ENCODE assay signal across 8 cellular contexts in the genomic region with DNA sequence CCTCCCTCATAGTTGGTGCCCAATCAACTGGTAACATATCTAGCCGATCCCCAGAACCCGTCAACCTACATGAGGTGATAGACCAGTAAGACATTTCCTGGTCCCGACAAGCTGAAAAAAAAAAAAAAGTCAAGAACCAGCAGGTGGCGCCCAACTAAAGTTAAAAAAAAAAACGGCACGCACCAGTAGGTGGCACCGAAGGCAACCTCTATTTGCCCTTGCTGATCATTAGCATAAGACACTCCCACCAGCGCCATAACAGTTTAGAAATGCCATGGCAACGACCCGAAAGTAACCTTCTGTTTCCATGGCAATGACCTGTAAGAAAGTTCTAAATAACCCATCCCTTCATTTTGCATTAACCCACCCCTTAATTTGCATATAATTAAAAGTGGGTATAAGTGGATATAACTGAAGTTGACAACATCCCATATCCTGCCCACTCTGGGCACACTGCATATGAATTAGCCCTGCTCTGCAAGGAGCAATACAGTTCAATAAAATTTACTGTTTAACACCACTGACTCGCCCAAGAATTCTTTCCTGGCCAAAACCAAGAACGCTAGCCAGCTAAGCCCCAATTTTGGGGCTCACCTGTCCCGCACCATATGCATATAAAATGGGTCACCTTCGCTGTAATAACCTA.
A peak's percentile ranks its signal among the peaks of the same experiment; 100 is the strongest.
DNase-seq lines count a peak whose midpoint lies in the region; ATAC-seq and TF ChIP-seq lines count a peak whose summit lies in the region.

No MANE protein-coding gene starts in this region.

- peak in 1 of 2 experiments; percentile 33 for TF ChIP-seq CTCF in Caco-2 (IDR thresholded peaks at IDR 0.05; ENCODE audit: insufficient read depth in 1 of 2, low read depth in 1 of 2, low read length in 1 of 2, severe bottlenecking in 1 of 2, unreplicated experiment in 1 of 2)
- no peak for TF ChIP-seq CTCF in activated B cell treated with CpG ODN at 0.5 μM for 24 hours (IDR thresholded peaks at IDR 0.05)
- TF ChIP-seq CTCF in osteocyte (IDR thresholded peaks at IDR 0.05), result peak; percentile 66

- peaks cover 9% of the 10 kb centered on the region for H3K9me3 Mint-ChIP-seq in Caco-2 (ENCODE audit: unreplicated experiment)
- H3K9me3 Mint-ChIP-seq in activated B cell treated with CpG ODN at 0.5 μM for 24 hours, result no peaks in the 10 kb centered on the region
- H3K9me3 Mint-ChIP-seq in osteocyte (ENCODE audit: unreplicated experiment), result no peaks in the 10 kb centered on the region

- H3K36me3 Mint-ChIP-seq in Caco-2 (ENCODE audit: insufficient read depth, unreplicated experiment), result no peaks in the 10 kb centered on the region
- no peaks in the 10 kb centered on the region for H3K36me3 Mint-ChIP-seq in activated B cell treated with CpG ODN at 0.5 μM for 24 hours (ENCODE audit: low read depth)
- no peaks in the 10 kb centered on the region for H3K36me3 Mint-ChIP-seq in osteocyte (ENCODE audit: unreplicated experiment)

- H3K4me1 Mint-ChIP-seq in Caco-2 (ENCODE audit: low read depth, unreplicated experiment) (peaks cover 7% of the 10 kb centered on the region), activated B cell treated with CpG ODN at 0.5 μM for 24 hours (peaks cover 5% of the 10 kb centered on the region), osteocyte (ENCODE audit: unreplicated experiment) (peaks cover 2% of the 10 kb centered on the region)

- CTCF ChIA-PET in Caco-2 (lab: Charles Lee), result interaction anchor here (0.7 kb wide), 1 partner anchor 11 kb away, joined by 5 read pairs; no protein-coding TSS in a partner anchor
- CTCF ChIA-PET in activated B cell treated with CpG ODN at 0.5 μM for 24 hours (lab: Charles Lee), result interaction anchor here (1.6 kb wide), 1 partner anchor 360 kb away, joined by 8 read pairs; no protein-coding TSS in a partner anchor

- H3K4me3 ChIP-seq in Caco-2 (ENCODE audit: low read depth, low read length), result no peak overlapping the region

- H3K27ac Mint-ChIP-seq in Caco-2 (ENCODE audit: unreplicated experiment) (no peak overlapping the region), activated B cell treated with CpG ODN at 0.5 μM for 24 hours (no peak overlapping the region), osteocyte (ENCODE audit: unreplicated experiment) (no peak overlapping the region)

- H3K9me3 ChIP-seq in Caco-2, result no peaks in the 10 kb centered on the region

- H3K27me3 ChIP-seq in Caco-2 (replicated peaks; ENCODE audit: control insufficient read depth, insufficient read depth, low read length), result no peaks in the 10 kb centered on the region

- H3K4me1 ChIP-seq in Caco-2, result no peaks in the 10 kb centered on the region

- DNase-seq in Caco-2 (peak; percentile 36 to 38), NCI-H2171 (lab: John Stamatoyannopoulos, UW) (peak; percentile 36), activated B cell treated with CpG ODN at 0.5 μM for 24 hours (no peak), fibroblast of peridontal ligament (ENCODE audit: extremely low read depth) (peak; percentile 67), osteocyte (ENCODE audit: extremely low spot score, unreplicated experiment) (no peak), cerebellar nuclear complex (lab: John Stamatoyannopoulos, UW) (no peak)

- H3K36me3 ChIP-seq in Caco-2 (ENCODE audit: control insufficient read depth, insufficient read depth, low read length), result no peaks in the 10 kb centered on the region

- intact Hi-C loops in Caco-2 (cut with micrococcal nuclease; ENCODE audit: unreplicated experiment), result no loop called here
- intact Hi-C loops in activated B cell treated with CpG ODN at 0.5 μM for 24 hours (cut with micrococcal nuclease), result loop anchor here (10.0 kb wide), 1 partner anchor 256 kb away; a partner anchor contains a TSS

- peak; percentile 94 for ATAC-seq in GM18868 (IDR thresholded peaks at IDR 0.05; ENCODE audit: unreplicated experiment)
- ATAC-seq in HG03039 (IDR thresholded peaks at IDR 0.05; ENCODE audit: unreplicated experiment), result peak; percentile 60
- ATAC-seq in activated B cell treated with CpG ODN at 0.5 μM for 24 hours (ENCODE audit: low read depth), result peak; percentile 50

- BruUV-seq in Caco-2 (replicated peaks; lab: Mats Ljungman, UMichigan), result no TSS peak

- H3K27me3 Mint-ChIP-seq in Caco-2 (ENCODE audit: insufficient read depth, unreplicated experiment) (no peaks in the 10 kb centered on the region), activated B cell treated with CpG ODN at 0.5 μM for 24 hours (no peaks in the 10 kb centered on the region), osteocyte (ENCODE audit: unreplicated experiment) (no peaks in the 10 kb centered on the region)

- no peak overlapping the region for H3K4me3 Mint-ChIP-seq in Caco-2 (ENCODE audit: unreplicated experiment)
- H3K4me3 Mint-ChIP-seq in activated B cell treated with CpG ODN at 0.5 μM for 24 hours, result no peak overlapping the region
- H3K4me3 Mint-ChIP-seq in osteocyte (ENCODE audit: unreplicated experiment), result no peak overlapping the region

- POLR2A ChIA-PET in Caco-2 (lab: Charles Lee) (no interaction called here), activated B cell treated with CpG ODN at 0.5 μM for 24 hours (lab: Charles Lee) (no interaction called here)

Comparison
In these comparisons a context has a peak if more than half of its experiments do, and no peak if none do; other contexts are left out.
1. DNase-seq: peak in Caco-2 (2 of 2), NCI-H2171 (single experiment) and fibroblast of peridontal ligament (single experiment); none in activated B cell treated with CpG ODN at 0.5 μM for 24 hours (single experiment), osteocyte (single experiment) and cerebellar nuclear complex (0 of 2).
2. Peak in every context shown above with its lines, with median percentiles within 50 percentile points of each other: ATAC-seq.